ENCODE assay signal across 17 cellular contexts in genomic region chr11:107947904-107948303, GRCh38. TPM values are rescaled to one million over a fixed set of nuclear protein-coding genes. Genes with fewer than 3 reads are reported as not detected.
A peak's percentile ranks its signal among the peaks of the same experiment; 100 is the strongest.
DNase-seq lines count a peak whose midpoint lies in the region; ATAC-seq, FAIRE-seq and TF ChIP-seq lines count a peak whose summit lies in the region.
"Had no signal": no experiment of that assay in that cellular context is flagged by ENCODE, and none has a peak within 500 bp of the region (broad histone marks: within the 10 kb centered on the region; RNA-seq: fewer than 3 reads in every experiment).

No MANE protein-coding gene starts in this region.

- H3K9me3 Mint-ChIP-seq in GM23338: no peaks in the 10 kb centered on the region
- no peaks in the 10 kb centered on the region for H3K9me3 Mint-ChIP-seq in nephron progenitor cell
- H3K9me3 Mint-ChIP-seq: CD4-positive, alpha-beta memory T cell had no signal

- no peaks in the 10 kb centered on the region for H3F3A ChIP-seq in GM23338 (replicated peaks; ENCODE audit: low read depth)

- H4K91ac ChIP-seq in H1 (replicated peaks; ENCODE audit: insufficient read length, low read length): no peak overlapping the region

- peak overlapping the region; percentile 68 for H3K4me2 ChIP-seq in GM23338
- no peak overlapping the region for H3K4me2 ChIP-seq in HCT116 (ENCODE audit: low read length)
- peak overlapping the region; percentile 21 to 48; a peak in 3 of 4 replicates for H3K4me2 ChIP-seq in H1 (ENCODE audit: insufficient read depth in 1 of 2, low read depth in 2 of 2, low read length in 2 of 2)
- H3K4me2 ChIP-seq: BLaER1 had no signal

- H3K79me2 ChIP-seq in GM23338 (replicated peaks; ENCODE audit: insufficient read depth) (peaks cover 14% of the 10 kb centered on the region), HCT116 (ENCODE audit: insufficient read depth, low read length) (no peaks in the 10 kb centered on the region), H1 (ENCODE audit: control insufficient read depth in 1 of 2, insufficient read depth in 2 of 2, low read length in 2 of 2) (peaks cover 0 to 2% of the 10 kb centered on the region in 2 experiments; a peak in 1 of 4 replicates)

- TF ChIP-seq CTCF in GM23338 (conservative IDR thresholded peaks at IDR 0.05; ENCODE audit: low read depth in 2 of 2) (no peak), HCT116 (IDR thresholded peaks at IDR 0.05 in 2 of 3, conservative IDR thresholded peaks at IDR 0.05 in 1 of 3; ENCODE audit: borderline replicate concordance in 1 of 3, insufficient read depth in 1 of 3, low read depth in 2 of 3, low read length in 2 of 3) (no peak), H1 (IDR thresholded peaks at IDR 0.05; ENCODE audit: control extremely low read depth in 1 of 3, insufficient read depth in 1 of 3, low read depth in 1 of 3, low read length in 3 of 3) (no peak), nephron progenitor cell (IDR thresholded peaks at IDR 0.05) (no peak)

- H3K4me1 Mint-ChIP-seq in GM23338: peaks cover 15% of the 10 kb centered on the region
- peaks cover 25% of the 10 kb centered on the region for H3K4me1 Mint-ChIP-seq in nephron progenitor cell
- H3K4me1 Mint-ChIP-seq: CD4-positive, alpha-beta memory T cell had no signal

- H3K27ac Mint-ChIP-seq in GM23338 (peak overlapping the region; percentile 22; the same call in 1 of the 2 replicates), nephron progenitor cell (peak overlapping the region; percentile 87)
- H3K27ac Mint-ChIP-seq: CD4-positive, alpha-beta memory T cell had no signal

- TF ChIP-seq RAD21 in HCT116 (IDR thresholded peaks at IDR 0.05; ENCODE audit: low read depth) (no peak), H1 (IDR thresholded peaks at IDR 0.05 in 1 of 2, conservative IDR thresholded peaks at IDR 0.05 in 1 of 2; ENCODE audit: low read depth in 2 of 2, low read length in 2 of 2) (no peak)

- H2BK5ac ChIP-seq in H1 (ENCODE audit: low read depth, low read length): no peak overlapping the region

- H3K27ac ChIP-seq in GM23338 (ENCODE audit: low read depth): peak overlapping the region; percentile 80; the same call in 1 of the 2 replicates
- no peak overlapping the region for H3K27ac ChIP-seq in HCT116 (ENCODE audit: low read depth, low read length)
- 0 out of 2 replicates have a peak overlapping the region, but pooled peaks have one; percentile 13 for H3K27ac ChIP-seq in H1 (ENCODE audit: low read depth, low read length)
- H3K27ac ChIP-seq: BLaER1 had no signal

- H2AFZ ChIP-seq in GM23338: no peak overlapping the region
- peak overlapping the region; percentile 33 for H2AFZ ChIP-seq in HCT116 (ENCODE audit: low read depth, low read length, poor library complexity, severe bottlenecking)
- H2AFZ ChIP-seq in H1 (ENCODE audit: low read length): no peak overlapping the region

- RAD21 ChIA-PET in HCT116 (lab: Charles Lee; ENCODE audit: low non-redundant PET in 1 of 2, low total read pairs in 2 of 2, uncharacterized antibody in 2 of 2, unreplicated experiment in 2 of 2): no interaction called here

- CTCF ChIA-PET in HCT116 (lab: Charles Lee): no interaction called here
- CTCF ChIA-PET in H1 (lab: Charles Lee; ENCODE audit: partially characterized antibody): interaction anchor here (1.1 to 3.1 kb wide), 4 partner anchors 10 to 52 kb away, joined by 3 to 9 read pairs (median 4); no protein-coding TSS in a partner anchor

- DNase-seq in GM23338 (ENCODE audit: low spot score) (no peak), HCT116 (ENCODE audit: low read depth, low spot score) (no peak), H1 (ENCODE audit: low read depth in 1 of 2, low spot score in 2 of 2) (no peak), nephron progenitor cell (no peak), UCSD-AML1 (lab: John Stamatoyannopoulos, UW; ENCODE audit: unreplicated experiment) (no peak)
- DNase-seq: 8988T; CD4-positive, alpha-beta memory T cell; DMS153; DMS79; GDM1; IMR-90; KBM-7 had no signal

- no peak overlapping the region for H4K8ac ChIP-seq in H1 (ENCODE audit: extremely low read depth, insufficient read depth, low read length)

- H3K36me3 Mint-ChIP-seq in GM23338 (ENCODE audit: low read depth): peaks cover 16% of the 10 kb centered on the region
- peaks cover 16% of the 10 kb centered on the region for H3K36me3 Mint-ChIP-seq in nephron progenitor cell (ENCODE audit: low read depth)
- H3K36me3 Mint-ChIP-seq: CD4-positive, alpha-beta memory T cell had no signal

- peak overlapping the region; percentile 3; the same call in 1 of the 2 replicates for H3K18ac ChIP-seq in H1 (ENCODE audit: extremely low read depth, low read length)

- no TSS peak for BruUV-seq in HCT116 (replicated peaks; lab: Mats Ljungman, UMichigan)

- peaks cover 3% of the 10 kb centered on the region; the same call in 1 of the 2 replicates for H3K79me1 ChIP-seq in H1 (ENCODE audit: low read depth, low read length)

- H3K4me3 ChIP-seq in GM23338 (peak overlapping the region; percentile 18; the same call in 1 of the 2 replicates), HCT116 (replicated peaks in 1 of 2; ENCODE audit: low read depth in 1 of 2, low read length in 2 of 2) (no peak overlapping the region), H1 (ENCODE audit: extremely low read depth in 1 of 4, insufficient read depth in 2 of 4, low read depth in 3 of 4, low read length in 4 of 4) (no peak overlapping the region; a peak in 1 of 8 replicates)
- H3K4me3 ChIP-seq: BLaER1 had no signal

- no peak overlapping the region for H4K5ac ChIP-seq in H1 (ENCODE audit: insufficient read length, low read depth, low read length)

- H4K20me1 ChIP-seq in GM23338 (replicated peaks; ENCODE audit: insufficient read depth) (no peaks in the 10 kb centered on the region), HCT116 (ENCODE audit: insufficient read depth) (no peaks in the 10 kb centered on the region), H1 (replicated peaks in 1 of 2; ENCODE audit: control insufficient read depth in 1 of 2, insufficient read depth in 2 of 2, low read length in 2 of 2) (no peaks in the 10 kb centered on the region)
- H4K20me1 ChIP-seq: BLaER1 had no signal

- peak; percentile 55 for ATAC-seq in GM23338
- no peak for ATAC-seq in HCT116
- no peak for ATAC-seq in GM21447 (IDR thresholded peaks at IDR 0.05; ENCODE audit: unreplicated experiment)
- no peak for ATAC-seq in HG02840 (IDR thresholded peaks at IDR 0.05; ENCODE audit: low FRiP score, unreplicated experiment)

- TF ChIP-seq POLR2A in HCT116 (IDR thresholded peaks at IDR 0.05; ENCODE audit: borderline replicate concordance, extremely low read depth, insufficient read depth, insufficient read length) (no peak), H1 (IDR thresholded peaks at IDR 0.05; ENCODE audit: control extremely low read depth in 1 of 2, low read depth in 2 of 2, low read length in 2 of 2) (no peak)

- no peak overlapping the region for H2BK12ac ChIP-seq in H1 (ENCODE audit: low read depth, low read length)

- H3K4ac ChIP-seq in H1 (replicated peaks; ENCODE audit: insufficient read length, low read depth, low read length): no peak overlapping the region

- no peak overlapping the region for H3K56ac ChIP-seq in H1 (replicated peaks; ENCODE audit: insufficient read length, low read depth, low read length)

- 84 to 100% methylated on average over 1 to 4 of the region's 4 CpGs for WGBS in H1 (ENCODE audit: extremely low coverage in 1 of 2, insufficient coverage in 1 of 2, insufficient read length in 1 of 2, insufficient replicate concordance in 2 of 2, low coverage in 1 of 2, low lambda C conversion rate in 2 of 2, missing lambda C conversion rate in 1 of 2), 2 experiments

- H3K14ac ChIP-seq in H1 (ENCODE audit: insufficient read length): no peak overlapping the region

- H3K27me3 ChIP-seq in GM23338 (ENCODE audit: insufficient read depth) (no peaks in the 10 kb centered on the region), HCT116 (ENCODE audit: insufficient read depth, low read length) (no peaks in the 10 kb centered on the region), H1 (replicated peaks in 1 of 4; ENCODE audit: control insufficient read depth in 3 of 4, extremely low read depth in 1 of 4, insufficient read depth in 3 of 4, low read length in 3 of 4) (no peaks in the 10 kb centered on the region)
- H3K27me3 ChIP-seq: BLaER1 had no signal

- H3K4me1 ChIP-seq in GM23338 (ENCODE audit: insufficient read depth) (peaks cover 6% of the 10 kb centered on the region), HCT116 (ENCODE audit: control insufficient read depth in 1 of 2, insufficient read depth in 2 of 2, low read length in 2 of 2) (no peaks in the 10 kb centered on the region), H1 (replicated peaks in 1 of 4; ENCODE audit: control insufficient read depth in 3 of 4, insufficient read depth in 4 of 4, low read length in 3 of 4) (peaks cover 0 to 11% (median 1%) of the 10 kb centered on the region in 4 experiments; a peak in 5 of 7 replicates)

- intact Hi-C loops in HCT116 (cut with micrococcal nuclease): no loop called here

- H2AK5ac ChIP-seq in H1 (ENCODE audit: low read depth, low read length): no peak overlapping the region; the same call in 1 of the 2 replicates

- H3K9me3 ChIP-seq in HCT116 (ENCODE audit: control insufficient read depth in 1 of 2, insufficient read depth in 1 of 2, low read depth in 1 of 2, low read length in 2 of 2) (no peaks in the 10 kb centered on the region), H1 (ENCODE audit: insufficient read depth in 2 of 2, low read depth in 1 of 2, low read length in 1 of 2) (no peaks in the 10 kb centered on the region)
- H3K9me3 ChIP-seq: BLaER1 had no signal

- no peak overlapping the region for H3K9ac ChIP-seq in HCT116 (ENCODE audit: low read length)
- no peak overlapping the region for H3K9ac ChIP-seq in H1 (replicated peaks in 1 of 4; ENCODE audit: extremely low read depth in 1 of 4, low read depth in 3 of 4, low read length in 3 of 4)
- H3K9ac ChIP-seq: BLaER1 had no signal

- H2BK15ac ChIP-seq in H1 (ENCODE audit: low read length): no peak overlapping the region

- POLR2A ChIA-PET in HCT116 (lab: Charles Lee): no interaction called here
- POLR2A ChIA-PET in H1 (lab: Charles Lee; ENCODE audit: partially characterized antibody): interaction anchor here (1.8 to 2.7 kb wide), 3 partner anchors 11 to 62 kb away, joined by 5 to 9 read pairs (median 6); no protein-coding TSS in a partner anchor

- H3K23me2 ChIP-seq in H1 (ENCODE audit: low read depth, low read length): no peaks in the 10 kb centered on the region

- H2BK120ac ChIP-seq in H1 (replicated peaks; ENCODE audit: low read depth, low read length): no peak overlapping the region

- H3K4me3 Mint-ChIP-seq in GM23338 (no peak overlapping the region), nephron progenitor cell (no peak overlapping the region)
- H3K4me3 Mint-ChIP-seq: CD14-positive monocyte; CD4-positive, alpha-beta memory T cell had no signal

- FAIRE-seq in H1 (lab: Jason Lieb, UNC): no peak

- H3K9me2 ChIP-seq in GM23338 (ENCODE audit: insufficient read depth) (no peaks in the 10 kb centered on the region), HCT116 (ENCODE audit: insufficient read depth) (no peaks in the 10 kb centered on the region)

- H3K23ac ChIP-seq in H1 (ENCODE audit: insufficient read length): no peak overlapping the region

- TF ChIP-seq EP300 in H1 (IDR thresholded peaks at IDR 0.05; ENCODE audit: borderline replicate concordance in 1 of 2, low read depth in 2 of 2, low read length in 2 of 2): no peak

- H2BK20ac ChIP-seq in H1 (ENCODE audit: low read length): no peak overlapping the region

- H3K36me3 ChIP-seq in GM23338 (ENCODE audit: insufficient read depth) (no peaks in the 10 kb centered on the region), HCT116 (ENCODE audit: control insufficient read depth in 1 of 2, insufficient read depth in 2 of 2, low read length in 2 of 2) (no peaks in the 10 kb centered on the region), H1 (ENCODE audit: control insufficient read depth in 2 of 4, insufficient read depth in 4 of 4, low read length in 3 of 4) (no peaks in the 10 kb centered on the region)
- H3K36me3 ChIP-seq: BLaER1 had no signal

- H3K27me3 Mint-ChIP-seq in GM23338 (ENCODE audit: insufficient read depth, low read depth, poor library complexity): peaks cover 3% of the 10 kb centered on the region
- peaks cover 6% of the 10 kb centered on the region for H3K27me3 Mint-ChIP-seq in nephron progenitor cell (ENCODE audit: low read depth, poor library complexity)

RNA-seq across cellular contexts. Expression of gene RAB39A, which starts 19.7 kb away (rescaled TPM):
- 26.3 and 32.5 TPM in 2 replicates for total RNA-seq in GM23338 (2014; rRNA removed; shearing (Covaris generic))
- 3.6 and 4.5 TPM in 2 replicates for polyA plus RNA-seq in GM23338 (2016; fragmentation: Nextera tagmentation; extraction: Ambion mirVana)
- not detected for total RNA-seq in HCT116 (2021; ENCODE audit: unreplicated experiment)
- not detected in 2 replicates for polyA plus RNA-seq in HCT116 (2012)
- 17.9 and 19.1 TPM in 2 replicates for total RNA-seq in H1 (2021; fragmentation: NEBNext Ultra II Directional; extraction: Animal tissue kit (Norgen Biotek cat#: 25700))
- polyA plus RNA-seq in H1 (2011; rRNA removed): 6.2 and 7.1 TPM in 2 replicates
- 7.5 TPM for polyA plus RNA-seq in H1 (2011; cell fraction: cytosol; rRNA removed)
- 8.9 TPM for polyA plus RNA-seq in H1 (2011; cell fraction: nucleus; rRNA removed)
- 5.2 to 12.7 TPM (median 7.8 TPM) in 4 replicates for polyA plus RNA-seq in H1 (2012, experiment 1 of 2)
- polyA plus RNA-seq in H1 (2012, experiment 2 of 2): 2.5 TPM
- 8.4 TPM for polyA plus RNA-seq in H1 (2013, experiment 1 of 2)
- polyA plus RNA-seq in H1 (2013, experiment 2 of 2): 8.6 TPM
- polyA minus RNA-seq in H1 (2011; rRNA and poly(A)+ RNA removed): 11.5 and 17.2 TPM in 2 replicates
- polyA minus RNA-seq in H1 (2011; cell fraction: cytosol; rRNA and poly(A)+ RNA removed): 15.8 TPM
- polyA minus RNA-seq in H1 (2011; cell fraction: nucleus; rRNA and poly(A)+ RNA removed): 29.2 TPM
- total RNA-seq: IMR-90 had no signal
- polyA plus RNA-seq: AG04450; CD4-positive, alpha-beta memory T cell; IMR-90 had no signal

Comparison
In these comparisons a context has a peak if more than half of its experiments do, and no peak if none do; other contexts are left out.
1. RNA of gene RAB39A, which starts 19.7 kb away (total RNA-seq): 26.3 to 32.5 TPM in GM23338 and 17.9 to 19.1 TPM in H1; not detected in HCT116 (single experiment); every median in the first group is over 10 times any median in the second.